ENCODE assay signal across 8 cellular contexts in the genomic region with DNA sequence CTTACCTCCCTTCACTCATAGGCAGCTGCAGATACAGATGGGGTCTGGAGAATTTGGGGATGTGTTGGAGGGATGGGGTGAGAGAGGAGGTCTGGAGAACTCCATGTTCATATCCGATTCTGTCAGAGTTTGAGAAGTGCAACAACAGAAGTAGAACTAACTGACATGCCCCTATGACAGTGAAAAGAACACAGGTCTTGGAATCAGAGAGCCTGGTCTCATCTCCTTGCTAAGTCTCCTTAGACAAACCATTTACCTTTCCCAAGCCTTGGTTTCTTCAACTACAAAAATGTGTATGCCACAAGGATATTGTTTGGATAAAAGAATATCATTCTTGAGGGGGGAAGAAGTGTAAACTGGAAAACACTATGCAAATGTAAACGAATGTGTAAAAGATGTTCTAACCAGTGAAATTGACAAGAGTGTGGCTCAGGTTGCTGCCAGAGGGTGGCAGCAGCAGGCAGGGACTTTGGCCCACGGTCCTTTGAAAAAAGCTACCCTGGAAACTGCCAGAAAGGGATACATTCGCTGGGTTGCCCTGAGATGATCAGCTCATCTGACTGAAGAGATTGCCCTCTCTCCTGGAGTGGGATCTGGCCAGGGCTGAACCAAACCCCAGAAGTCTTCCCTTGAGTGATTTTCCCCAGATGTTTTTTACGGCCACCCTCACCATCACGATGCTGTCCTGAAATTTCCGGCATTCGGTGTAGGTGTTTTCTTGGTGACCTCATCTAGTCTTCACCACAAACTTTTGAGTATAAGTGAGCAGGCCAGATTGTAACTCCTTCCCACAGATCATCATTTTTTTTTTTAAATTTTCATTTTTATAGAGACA. TPM values are rescaled to one million over a fixed set of nuclear protein-coding genes. Genes with fewer than 3 reads are reported as not detected.
DNase-seq lines count a peak whose midpoint lies in the region; ATAC-seq and TF ChIP-seq lines count a peak whose summit lies in the region.

No MANE protein-coding gene starts in this region.

- H3K27me3 ChIP-seq in body of pancreas, result no peaks in the 10 kb centered on the region

- H3K4me3 ChIP-seq in body of pancreas, result no peak overlapping the region

- CTCF ChIA-PET in HEK293T (lab: Yijun Ruan, JAX), result interaction anchor here (0.6 to 2.4 kb wide), 15 partner anchors 9 to 392 kb away, joined by 3 to 8 read pairs (median 3); a partner anchor contains a TSS

- 45 to 46% methylated on average over 8 of the region's 8 CpGs for WGBS in body of pancreas, 2 donors

- POLR2A ChIA-PET in HEK293T (lab: Yijun Ruan, JAX), result interaction anchor here (2.2 kb wide), 1 partner anchor 322 kb away, joined by 13 read pairs; a partner anchor contains a TSS

- intact Hi-C loops in body of pancreas (cut with DNase I), result loop anchor here (10.0 kb wide), 1 partner anchor 548 kb away; no protein-coding TSS in a partner anchor

- H3K27ac ChIP-seq in body of pancreas, result no peak overlapping the region

- peak; percentile 55 to 87 (median 83) for TF ChIP-seq CTCF in body of pancreas (IDR thresholded peaks at IDR 0.05)

- DNase-seq in GM04503 (ENCODE audit: low read depth) (peak; percentile 11), HEK293T (ENCODE audit: extremely low spot score) (peak; percentile 79), NCI-H1694 treated with DMSO at 0.1 percent for 48 hours (lab: John Stamatoyannopoulos, UW) (peak; percentile 67), UCSD-AML1 (lab: John Stamatoyannopoulos, UW; ENCODE audit: unreplicated experiment) (peak; percentile 66), body of pancreas (peak; percentile 65 to 68 (median 65)), islet precursor cell (peak; percentile 79)
- DNase-seq in stimulated activated CD4-positive, alpha-beta T cell treated with anti-CD3 and anti-CD28 coated beads, Interleukin-1b, Interleukin-23, amount 100 ng/mL, for 48 hours, result peak; percentile 80

- peak; percentile 84 for ATAC-seq in body of pancreas
- no peak for ATAC-seq in GM21619 (IDR thresholded peaks at IDR 0.05; ENCODE audit: unreplicated experiment)

- no peaks in the 10 kb centered on the region for H3K36me3 ChIP-seq in body of pancreas (replicated peaks in 1 of 2; ENCODE audit: insufficient read depth in 1 of 2, low read depth in 2 of 2)

- no peaks in the 10 kb centered on the region for H3K9me3 ChIP-seq in body of pancreas

- H3K4me1 ChIP-seq in body of pancreas, result no peaks in the 10 kb centered on the region

- TF ChIP-seq POLR2A in body of pancreas (IDR thresholded peaks at IDR 0.05), result no peak

TF ChIP-seq in HEK293T, 16 proteins besides CTCF, POLR2A, EP300 and RAD21:
- peak; percentile 26; the same call in 1 of the 2 replicates for TF ChIP-seq ARNT (IDR thresholded peaks at IDR 0.05)
- TF ChIP-seq FOXK2 (IDR thresholded peaks at IDR 0.05), result no peak

RNA-seq across cellular contexts. Expression of a gene that starts 17.0 kb away (rescaled TPM):
- 1 to 10 TPM in 1 of 2 donors, not detected in 1; 2.1 TPM for total RNA-seq in body of pancreas

Comparison
In these comparisons a context has a peak if more than half of its experiments do, and no peak if none do; other contexts are left out.
1. DNase-seq: peak in every context shown above with its lines; median percentile 80 in stimulated activated CD4-positive, alpha-beta T cell treated with anti-CD3 and anti-CD28 coated beads, Interleukin-1b, Interleukin-23, amount 100 ng/mL, for 48 hours; 79 in HEK293T; 79 in islet precursor cell; 67 in NCI-H1694 treated with DMSO at 0.1 percent for 48 hours; 66 in UCSD-AML1; 65 in body of pancreas; 11 in GM04503.